ENCODE assay signal across 8 cellular contexts in the genomic region with DNA sequence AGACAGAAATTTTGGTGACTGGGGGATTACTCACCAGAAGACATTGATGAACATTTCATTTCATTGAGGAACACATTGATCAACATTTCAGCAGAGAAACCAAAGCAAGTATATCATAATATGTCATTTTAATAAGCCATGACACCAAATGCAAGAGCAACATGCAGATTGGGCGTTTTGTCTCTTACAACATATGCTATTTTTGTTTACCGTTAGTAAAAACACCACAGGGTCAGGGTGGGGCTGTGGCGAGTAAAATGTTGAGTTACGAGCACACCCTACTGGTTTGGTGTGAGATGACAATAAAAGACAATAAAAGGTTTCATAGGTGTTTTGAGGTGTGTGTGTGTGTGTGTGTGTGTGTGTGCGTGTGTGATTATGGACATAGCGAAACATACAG.
DNase-seq lines count a peak whose midpoint lies in the region; TF ChIP-seq lines count a peak whose summit lies in the region.

No MANE protein-coding gene starts in this region.

- DNase-seq in DMS 273 (lab: John Stamatoyannopoulos, UW; ENCODE audit: unreplicated experiment): peak; percentile 37
- no peak for DNase-seq in DMS 273 treated with DMSO at 0.1 percent for 48 hours (lab: John Stamatoyannopoulos, UW)
- peak; percentile 47 for DNase-seq in cerebellar cortex (ENCODE audit: low spot score)
- DNase-seq in renal cortical epithelial cell (ENCODE audit: low read depth): peak; percentile 33
- DNase-seq in activated gamma-delta T cell (lab: John Stamatoyannopoulos, UW): no peak
- no peak for DNase-seq in putamen (ENCODE audit: low spot score)
- no peak for DNase-seq in head of caudate nucleus

- peak; percentile 54; the same call in 1 of the 2 replicates for TF ChIP-seq CTCF in LNCAP (IDR thresholded peaks at IDR 0.05)

- intact Hi-C loops in head of caudate nucleus (cut with DNase I): no loop called here

Comparison
In these comparisons a context has a peak if more than half of its experiments do, and no peak if none do; other contexts are left out.
1. DNase-seq: peak in DMS 273 (single experiment), cerebellar cortex (single experiment) and renal cortical epithelial cell (single experiment); none in DMS 273 treated with DMSO at 0.1 percent for 48 hours (single experiment), activated gamma-delta T cell (single experiment), putamen (single experiment) and head of caudate nucleus (0 of 42).